ENCODE assay signal across 15 cellular contexts in genomic region chr6:155275808-155276480, GRCh38. TPM values are rescaled to one million over a fixed set of nuclear protein-coding genes. Genes with fewer than 3 reads are reported as not detected.
DNase-seq lines count a peak whose midpoint lies in the region; ATAC-seq and TF ChIP-seq lines count a peak whose summit lies in the region.
"Had no signal": no experiment of that assay in that cellular context is flagged by ENCODE, and none has a peak within 500 bp of the region (broad histone marks: within the 10 kb centered on the region; RNA-seq: fewer than 3 reads in every experiment).

No MANE protein-coding gene starts in this region.

- H3K36me3 ChIP-seq in skeletal muscle tissue (ENCODE audit: control insufficient read depth in 3 of 3, insufficient read depth in 3 of 3, low read length in 3 of 3), result peaks cover 0 to 3% (median 2%) of the 10 kb centered on the region in 3 donors

- no peak overlapping the region for H3K14ac ChIP-seq in H9 (ENCODE audit: insufficient read depth, low read length)

- H3K4me3 ChIP-seq in skeletal muscle tissue (ENCODE audit: low read length in 3 of 3), result peak overlapping the region in 2 of 3 donors; percentile 15 to 42
- H3K4me3 ChIP-seq: MG63 had no signal

- no peak overlapping the region for H3K4me2 ChIP-seq in H9 (ENCODE audit: insufficient read depth, insufficient read length, low read length)

- H4K91ac ChIP-seq in H9 (ENCODE audit: insufficient read length, low read depth, low read length), result no peak overlapping the region

- ATAC-seq in HG02885 (IDR thresholded peaks at IDR 0.05; ENCODE audit: poor library complexity, unreplicated experiment), result no peak
- ATAC-seq: T-cell had no signal

- no peak overlapping the region for H2BK120ac ChIP-seq in H9 (ENCODE audit: low read depth, low read length, poor library complexity, severe bottlenecking)

- H3K9ac ChIP-seq in H9 (ENCODE audit: extremely low read depth, insufficient read length, low read length) (no peak overlapping the region), skeletal muscle tissue (ENCODE audit: low read depth in 1 of 3, low read length in 3 of 3) (peak overlapping the region in 1 of 3 donors; percentile 10)

- H2AFZ ChIP-seq in H9 (ENCODE audit: low read length), result no peak overlapping the region

- no peaks in the 10 kb centered on the region for H3K27me3 Mint-ChIP-seq in H9 (ENCODE audit: low read depth)
- H3K27me3 Mint-ChIP-seq: activated T-cell treated with anti-CD3 and anti-CD28 coated beads, Interleukin-2, amount 50 U/mL, for 24 hours; T-cell; type B pancreatic cell had no signal

- no peak overlapping the region for H2BK15ac ChIP-seq in H9 (ENCODE audit: low read depth, low read length)

- H4K8ac ChIP-seq in H9 (replicated peaks; ENCODE audit: insufficient read length, low read depth, low read length), result no peak overlapping the region

- no peak overlapping the region for H3K23ac ChIP-seq in H9 (ENCODE audit: insufficient read length, low read depth, low read length)

- no peak for TF ChIP-seq CTCF in H9 (conservative IDR thresholded peaks at IDR 0.05)

- H4K20me1 ChIP-seq in H9 (ENCODE audit: control insufficient read depth, insufficient read depth, insufficient read length), result no peaks in the 10 kb centered on the region

- H3K9me3 ChIP-seq in H9 (ENCODE audit: control insufficient read depth, low read depth, low read length) (no peaks in the 10 kb centered on the region), skeletal muscle tissue (ENCODE audit: control insufficient read depth in 3 of 3, low read length in 3 of 3) (no peaks in the 10 kb centered on the region)
- H3K9me3 ChIP-seq: MG63 had no signal

- DNase-seq in H9 (no peak), NCI-H2081 treated with DMSO at 0.1 percent for 48 hours (lab: John Stamatoyannopoulos, UW) (no peak), KG1 (lab: John Stamatoyannopoulos, UW) (no peak)
- no peak for DNase-seq in activated CD4-positive, CD25-positive, alpha-beta regulatory T cell (lab: John Stamatoyannopoulos, UW)
- DNase-seq: activated CD4-positive, CD25-positive, alpha-beta regulatory T cell treated with anti-CD3 and anti-CD28 coated beads, Interleukin-2, amount 50 U/mL, for 72 hours; activated T-cell treated with anti-CD3 and anti-CD28 coated beads, Interleukin-2, amount 50 U/mL, for 24 hours; DMS 273 treated with DMSO at 0.1 percent for 48 hours; MG63; NCI-H2171 treated with DMSO at 0.1 percent for 48 hours; T-cell had no signal

- no peak overlapping the region for H3T11ph ChIP-seq in H9 (ENCODE audit: low read length)

- H3K4me1 Mint-ChIP-seq in H9, result peaks cover 21% of the 10 kb centered on the region in 2 experiments

- no peak overlapping the region for H3K4ac ChIP-seq in H9 (ENCODE audit: low read depth, low read length)

- WGBS in H9 (ENCODE audit: extremely low coverage, insufficient read length, low lambda C conversion rate), result no CpG with 5 or more reads among the region's 10 CpGs

- H3K79me1 ChIP-seq in H9 (ENCODE audit: insufficient read depth, low read depth, low read length, poor library complexity, severe bottlenecking), result no peaks in the 10 kb centered on the region

- H3K27ac ChIP-seq in H9 (ENCODE audit: insufficient read length, low read depth, low read length) (no peak overlapping the region), cingulate gyrus (ENCODE audit: low read depth, low read length) (peak overlapping the region; percentile 96), layer of hippocampus (ENCODE audit: low read depth, low read length) (peak overlapping the region; percentile 60), skeletal muscle tissue (ENCODE audit: low read depth, low read length) (peak overlapping the region; percentile 20)

- no peak overlapping the region for H2AK5ac ChIP-seq in H9 (ENCODE audit: insufficient read length, low read length)

- H3K27me3 ChIP-seq in H9 (ENCODE audit: insufficient read depth, low read length), result no peaks in the 10 kb centered on the region
- no peaks in the 10 kb centered on the region for H3K27me3 ChIP-seq in layer of hippocampus (ENCODE audit: control insufficient read depth, insufficient read depth, low read length)
- H3K27me3 ChIP-seq in skeletal muscle tissue (ENCODE audit: control insufficient read depth in 3 of 3, insufficient read depth in 3 of 3, low read length in 3 of 3), result no peaks in the 10 kb centered on the region
- H3K27me3 ChIP-seq: MG63 had no signal

- no peak overlapping the region for H2BK20ac ChIP-seq in H9 (ENCODE audit: low read depth, low read length, poor library complexity, severe bottlenecking)

- no peak overlapping the region for H2BK5ac ChIP-seq in H9 (ENCODE audit: insufficient read length, low read length)

- peak overlapping the region; percentile 29 to 72 (median 39); a peak in 5 of 7 replicates for H3K27ac Mint-ChIP-seq in H9
- H3K27ac Mint-ChIP-seq: type B pancreatic cell had no signal

- no peak overlapping the region for H2BK12ac ChIP-seq in H9 (ENCODE audit: insufficient read length, low read depth, low read length)

- H3K18ac ChIP-seq in H9 (ENCODE audit: insufficient read length, low read depth, low read length), result no peak overlapping the region

- H3K23me2 ChIP-seq in H9 (ENCODE audit: insufficient read length, low read depth, low read length, poor library complexity, severe bottlenecking), result no peaks in the 10 kb centered on the region

- H3K4me3 Mint-ChIP-seq in H9, result no peak overlapping the region
- H3K4me3 Mint-ChIP-seq: activated T-cell treated with anti-CD3 and anti-CD28 coated beads, Interleukin-2, amount 50 U/mL, for 24 hours; T-cell; type B pancreatic cell had no signal

- peaks cover 4% of the 10 kb centered on the region; the same call in 1 of the 2 replicates for H3K4me1 ChIP-seq in H9 (ENCODE audit: insufficient read depth, low read length)
- peaks cover 15 to 38% (median 28%) of the 10 kb centered on the region in 3 donors for H3K4me1 ChIP-seq in skeletal muscle tissue (ENCODE audit: control insufficient read depth in 3 of 3, insufficient read depth in 3 of 3, low read length in 3 of 3)

- no peak overlapping the region for H4K5ac ChIP-seq in H9 (ENCODE audit: insufficient read length, low read depth, low read length)

- H3K79me2 ChIP-seq in H9 (ENCODE audit: insufficient read depth, low read length), result no peaks in the 10 kb centered on the region

- no peak overlapping the region for H3K56ac ChIP-seq in H9 (ENCODE audit: insufficient read length, low read depth, low read length)

- peaks cover 10 to 24% (median 23%) of the 10 kb centered on the region in 3 experiments; a peak in 6 of 7 replicates for H3K36me3 Mint-ChIP-seq in H9 (ENCODE audit: insufficient read depth in 1 of 3, low read depth in 3 of 3)

- no peaks in the 10 kb centered on the region for H3K9me3 Mint-ChIP-seq in H9
- H3K9me3 Mint-ChIP-seq: activated T-cell treated with anti-CD3 and anti-CD28 coated beads, Interleukin-2, amount 50 U/mL, for 24 hours; T-cell; type B pancreatic cell had no signal

RNA-seq across cellular contexts. Expression of gene CLDN20, which starts 12.1 kb away (rescaled TPM):
- total RNA-seq in H9 (2021), result not detected in 2 replicates
- total RNA-seq in skeletal muscle tissue, result not detected
- total RNA-seq: T-cell had no signal

RNA-seq across cellular contexts. Expression of gene TFB1M, which starts 38.3 kb away (rescaled TPM):
- total RNA-seq in H9 (2021), result 28.6 and 31.5 TPM in 2 replicates
- total RNA-seq in skeletal muscle tissue, result 12.5 TPM
